21 cellular contexts compared by ENCODE assay signal in the genomic region with DNA sequence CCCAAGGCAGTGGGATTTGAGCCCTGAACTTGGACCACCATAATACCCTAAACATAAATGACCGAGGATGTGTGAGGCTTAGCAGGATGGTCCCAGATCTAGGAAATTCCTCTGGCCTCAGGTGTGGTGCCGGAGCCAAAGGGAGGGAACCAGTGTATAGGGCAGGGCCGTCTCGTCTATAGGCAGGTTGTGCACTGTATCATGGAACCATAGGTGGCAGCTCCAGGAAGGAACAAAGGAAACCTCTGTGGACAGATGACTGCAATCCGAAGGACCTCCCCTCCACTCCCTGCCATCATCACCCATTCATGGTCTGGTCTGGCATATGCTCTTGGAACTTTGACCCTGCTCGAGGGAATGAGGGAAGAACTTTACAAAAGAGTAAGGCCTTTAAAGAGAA.
"Had no signal": no experiment of that assay in that cellular context is flagged by ENCODE, and none has a peak within 500 bp of the region (broad histone marks: within the 10 kb centered on the region; RNA-seq: fewer than 3 reads in every experiment).

No MANE protein-coding gene starts in this region.

- H3K9ac ChIP-seq: parathyroid adenoma had no signal

- FAIRE-seq: endothelial cell of umbilical vein, kidney had no signal

- ATAC-seq: foreskin keratinocyte; gastroesophageal sphincter; heart left ventricle; left lung; natural killer cell treated with Interleukin-12 subunit alpha and Interleukin-12 subunit beta and Interleukin-15 and Interleukin-18, amount 100 ng/mL, for 72 hours; stimulated activated naive B cell treated with anti-CD40 and anti-IgM and Interleukin-4, amounts not matched to agents 10 μg/mL and 1 μg/mL and 100 μg/mL, for 72 hours had no signal

- H3K79me2 ChIP-seq: parathyroid adenoma had no signal

- H3K4me2 ChIP-seq: hepatocyte had no signal

- H3K27ac ChIP-seq: esophagus muscularis mucosa, foreskin keratinocyte, gastroesophageal sphincter, heart left ventricle, hepatocyte, parathyroid adenoma, sigmoid colon, thoracic aorta, tibial nerve, vagina had no signal

- H3K4me3 ChIP-seq: dorsolateral prefrontal cortex, esophagus muscularis mucosa, gastroesophageal sphincter, heart left ventricle, hepatocyte, left lung, sigmoid colon, thoracic aorta, tibial nerve, vagina had no signal

- H3K4me1 ChIP-seq: parathyroid adenoma had no signal

- H3K36me3 ChIP-seq: esophagus muscularis mucosa, gastroesophageal sphincter, heart left ventricle, left lung, sigmoid colon, thoracic aorta, tibial nerve, vagina had no signal

- H3K9me3 ChIP-seq: esophagus muscularis mucosa, gastroesophageal sphincter, heart left ventricle, left lung, sigmoid colon, thoracic aorta, tibial nerve, vagina had no signal

- DNase-seq: cerebellar nuclear complex; dorsolateral prefrontal cortex; effector memory CD4-positive, alpha-beta T cell; foreskin keratinocyte; heart left ventricle; kidney; left lung; mesenchymal stem cell; sigmoid colon; stimulated activated CD4-positive, alpha-beta T cell treated with anti-CD3 and anti-CD28 coated beads, Interleukin-15, amount 100 ng/mL, for 24 hours; stimulated activated CD4-positive, alpha-beta T cell treated with anti-CD3 and anti-CD28 coated beads, Interleukin-2, amount 100 ng/mL, for 48 hours; stimulated activated naive B cell treated with anti-CD40 and anti-IgM and Interleukin-4, amounts not matched to agents 10 μg/mL and 1 μg/mL and 100 μg/mL, for 72 hours had no signal

- H2AFZ ChIP-seq: hepatocyte had no signal

- H3K27me3 ChIP-seq: dorsolateral prefrontal cortex, esophagus muscularis mucosa, foreskin keratinocyte, gastroesophageal sphincter, heart left ventricle, hepatocyte, left lung, sigmoid colon, tibial nerve, vagina had no signal
